Comparison of ENCODE assay signal across 16 cellular contexts in the genomic region with DNA sequence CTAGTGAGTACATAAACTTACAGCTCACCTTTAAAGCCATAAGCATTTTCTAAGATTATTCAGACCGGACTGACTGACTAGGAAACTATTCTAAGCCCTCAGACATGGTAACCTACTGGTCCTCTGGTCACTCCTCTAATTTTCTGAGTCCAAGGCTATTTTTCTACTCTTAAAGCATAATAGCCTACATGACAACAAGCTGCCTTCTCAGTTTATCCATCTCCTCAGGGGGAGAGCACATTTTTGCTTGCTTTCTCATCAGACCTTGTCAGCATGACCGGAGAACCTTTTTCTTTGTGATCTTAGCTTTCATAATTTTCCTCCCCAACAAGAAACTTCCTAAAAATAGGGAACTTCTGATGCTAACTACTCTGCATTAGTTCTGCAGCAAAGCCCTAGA. TPM values are rescaled to one million over a fixed set of nuclear protein-coding genes. Genes with fewer than 3 reads are reported as not detected.
DNase-seq lines count a peak whose midpoint lies in the region; ATAC-seq and TF ChIP-seq lines count a peak whose summit lies in the region.
"Had no signal": no experiment of that assay in that cellular context is flagged by ENCODE, and none has a peak within 500 bp of the region (broad histone marks: within the 10 kb centered on the region; RNA-seq: fewer than 3 reads in every experiment).

No MANE protein-coding gene starts in this region.

- no peaks in the 10 kb centered on the region for H4K20me1 ChIP-seq in GM23248 (ENCODE audit: insufficient read depth)

- no peak overlapping the region for H3K27ac Mint-ChIP-seq in activated CD8-positive, alpha-beta memory T cell treated with anti-CD3 and anti-CD28 coated beads, Interleukin-2, amount 10 ng/mL, durations not matched to agents 7 days and 5 days
- H3K27ac Mint-ChIP-seq: H9 had no signal

- H3K27me3 Mint-ChIP-seq in activated CD8-positive, alpha-beta memory T cell treated with anti-CD3 and anti-CD28 coated beads, Interleukin-2, amount 10 ng/mL, durations not matched to agents 7 days and 5 days = no peaks in the 10 kb centered on the region
- H3K27me3 Mint-ChIP-seq: CD8-positive, alpha-beta memory T cell had no signal

- no peak overlapping the region for H3K4me3 Mint-ChIP-seq in activated CD8-positive, alpha-beta memory T cell treated with anti-CD3 and anti-CD28 coated beads, Interleukin-2, amount 10 ng/mL, durations not matched to agents 7 days and 5 days
- H3K4me3 Mint-ChIP-seq: H9 had no signal

- TF ChIP-seq CTCF in AG09309 (IDR thresholded peaks at IDR 0.05; ENCODE audit: control insufficient read depth, insufficient read depth, low read depth, low read length, missing control alignments) = no peak
- TF ChIP-seq CTCF in astrocyte of the spinal cord (IDR thresholded peaks at IDR 0.05; ENCODE audit: low read depth, low read length) = no peak
- TF ChIP-seq CTCF in right atrium auricular region (IDR thresholded peaks at IDR 0.05) = no peak

- H2AFZ ChIP-seq in GM23248 = no peak overlapping the region

- H3F3A ChIP-seq in GM23248 (ENCODE audit: insufficient read depth) = peaks cover 27% of the 10 kb centered on the region

- no peak for ATAC-seq in activated CD8-positive, alpha-beta memory T cell treated with anti-CD3 and anti-CD28 coated beads, Interleukin-2, amount 10 ng/mL, durations not matched to agents 7 days and 5 days

- peaks cover 15% of the 10 kb centered on the region for H3K4me1 ChIP-seq in GM23248 (ENCODE audit: insufficient read depth)
- no peaks in the 10 kb centered on the region for H3K4me1 ChIP-seq in right atrium auricular region
- H3K4me1 ChIP-seq: BE2C had no signal

- in situ Hi-C loops in GM23248 (cut with MboI) (no loop called here), astrocyte of the spinal cord (cut with HindIII; ENCODE audit: low sequenced_read_pairs) (no loop called here)

- H3K27me3 ChIP-seq in GM23248 (replicated peaks; ENCODE audit: insufficient read depth) (no peaks in the 10 kb centered on the region), right atrium auricular region (no peaks in the 10 kb centered on the region)
- H3K27me3 ChIP-seq: BE2C had no signal

- DNase-seq in AG09309 (ENCODE audit: low read depth) = peak; percentile 5
- peak; percentile 43 for DNase-seq in GM23248
- DNase-seq in astrocyte of the spinal cord (ENCODE audit: low read depth, low spot score) = peak; percentile 70
- peak; percentile 40 for DNase-seq in non-pigmented ciliary epithelial cell (ENCODE audit: low read depth)
- no peak for DNase-seq in activated CD8-positive, alpha-beta memory T cell treated with anti-CD3 and anti-CD28 coated beads, Interleukin-2, amount 10 ng/mL, durations not matched to agents 7 days and 5 days
- DNase-seq in germinal center (ENCODE audit: low spot score) = no peak
- no peak for DNase-seq in AG08395 (ENCODE audit: low spot score)
- no peak for DNase-seq in right atrium auricular region (ENCODE audit: low spot score)
- DNase-seq: BE2C; CD8-positive, alpha-beta memory T cell; H9; Kasumi-1; NCI-H1436; NCI-H2081; NCI-H510A treated with DMSO at 0.1 percent for 48 hours; SHP77 treated with DMSO at 0.1 percent for 48 hours had no signal

- H3K4me3 ChIP-seq in AG09309 (ENCODE audit: control insufficient read depth, low read depth, low read length) = no peak overlapping the region
- H3K4me3 ChIP-seq in GM23248 = no peak overlapping the region
- H3K4me3 ChIP-seq in astrocyte of the spinal cord (ENCODE audit: low read depth, low read length) = no peak overlapping the region
- no peak overlapping the region for H3K4me3 ChIP-seq in right atrium auricular region

- WGBS in GM23248 (ENCODE audit: low coverage in 1 of 2, low lambda C conversion rate in 2 of 2, missing lambda C conversion rate in 2 of 2), 2 experiments = 53 to 58% methylated on average over 2 of the region's 2 CpGs

- H3K4me2 ChIP-seq in GM23248 (ENCODE audit: unreplicated experiment) = peak overlapping the region; percentile 14

- no peaks in the 10 kb centered on the region for H3K9me3 ChIP-seq in GM23248 (ENCODE audit: low read depth)
- no peaks in the 10 kb centered on the region for H3K9me3 ChIP-seq in right atrium auricular region
- H3K9me3 ChIP-seq: BE2C had no signal

- H3K79me2 ChIP-seq in GM23248 (ENCODE audit: insufficient read depth) = peaks cover 40% of the 10 kb centered on the region

- no peaks in the 10 kb centered on the region for H3K9me2 ChIP-seq in GM23248 (ENCODE audit: insufficient read depth)

- peaks cover 51% of the 10 kb centered on the region for H3K36me3 Mint-ChIP-seq in activated CD8-positive, alpha-beta memory T cell treated with anti-CD3 and anti-CD28 coated beads, Interleukin-2, amount 10 ng/mL, durations not matched to agents 7 days and 5 days

- CTCF ChIA-PET in activated CD8-positive, alpha-beta memory T cell treated with anti-CD3 and anti-CD28 coated beads, Interleukin-2, amount 10 ng/mL, durations not matched to agents 7 days and 5 days (lab: Charles Lee) = interaction anchor here (1.1 kb wide), 1 partner anchor 15 kb away, joined by 3 read pairs; no protein-coding TSS in a partner anchor

- H3K36me3 ChIP-seq in GM23248 (ENCODE audit: low read depth) = peaks cover 65% of the 10 kb centered on the region
- H3K36me3 ChIP-seq in right atrium auricular region = peaks cover 77% of the 10 kb centered on the region

- H3K4me1 Mint-ChIP-seq in activated CD8-positive, alpha-beta memory T cell treated with anti-CD3 and anti-CD28 coated beads, Interleukin-2, amount 10 ng/mL, durations not matched to agents 7 days and 5 days = no peaks in the 10 kb centered on the region
- H3K4me1 Mint-ChIP-seq: CD8-positive, alpha-beta memory T cell; H9 had no signal

- no peak overlapping the region for H3K9ac ChIP-seq in GM23248

- peak overlapping the region; percentile 33 for H3K27ac ChIP-seq in GM23248
- H3K27ac ChIP-seq in right atrium auricular region = no peak overlapping the region

- no peaks in the 10 kb centered on the region for H3K9me3 Mint-ChIP-seq in activated CD8-positive, alpha-beta memory T cell treated with anti-CD3 and anti-CD28 coated beads, Interleukin-2, amount 10 ng/mL, durations not matched to agents 7 days and 5 days (ENCODE audit: low read depth)
- H3K9me3 Mint-ChIP-seq: CD8-positive, alpha-beta memory T cell; H9 had no signal

RNA-seq across cellular contexts. Expression of a gene that starts 38.4 kb away (rescaled TPM):
- total RNA-seq in GM23248 (2014; rRNA removed; shearing (Covaris generic)) = 27.4 and 38.7 TPM in 2 replicates
- 12.5 and 13.3 TPM in 2 replicates for polyA plus RNA-seq in GM23248 (2016; fragmentation: Nextera tagmentation; extraction: Ambion mirVana)
- total RNA-seq in activated CD8-positive, alpha-beta memory T cell treated with anti-CD3 and anti-CD28 coated beads, Interleukin-2, amount 10 ng/mL, durations not matched to agents 7 days and 5 days = 10 to 100 TPM; 60.5 to 71.8 TPM
- total RNA-seq in right atrium auricular region = 10 to 100 TPM; 41.5 to 53.9 TPM

Comparison
In these comparisons a context has a peak if more than half of its experiments do, and no peak if none do; other contexts are left out.
1. DNase-seq: peak in AG09309 (single experiment), GM23248 (single experiment), astrocyte of the spinal cord (single experiment) and non-pigmented ciliary epithelial cell (single experiment); none in activated CD8-positive, alpha-beta memory T cell treated with anti-CD3 and anti-CD28 coated beads, Interleukin-2, amount 10 ng/mL, durations not matched to agents 7 days and 5 days (single experiment), germinal center (single experiment), AG08395 (single experiment) and right atrium auricular region (single experiment).